ENCODE assay signal across 14 cellular contexts in genomic region chr13:44364601-44365000, GRCh38. TPM values are rescaled to one million over a fixed set of nuclear protein-coding genes. Genes with fewer than 3 reads are reported as not detected.
DNase-seq lines count a peak whose midpoint lies in the region; ATAC-seq lines count a peak whose summit lies in the region.
"Had no signal": no experiment of that assay in that cellular context is flagged by ENCODE, and none has a peak within 500 bp of the region (broad histone marks: within the 10 kb centered on the region; RNA-seq: fewer than 3 reads in every experiment).

No MANE protein-coding gene starts in this region.

- H3K36me3 ChIP-seq in MG63, result no peaks in the 10 kb centered on the region
- no peaks in the 10 kb centered on the region for H3K36me3 ChIP-seq in mesenchymal stem cell (ENCODE audit: control insufficient read depth in 1 of 2, insufficient read depth in 2 of 2, low read depth in 1 of 2, low read length in 2 of 2)
- H3K36me3 ChIP-seq: BE2C, esophagus squamous epithelium had no signal

- no peak overlapping the region for H3K23ac ChIP-seq in mesenchymal stem cell (ENCODE audit: low read length in 2 of 2)

- H2BK5ac ChIP-seq in mesenchymal stem cell (ENCODE audit: low read depth, low read length, poor library complexity, severe bottlenecking), result no peak overlapping the region

- no peak overlapping the region for H2BK15ac ChIP-seq in mesenchymal stem cell (ENCODE audit: low read depth, poor library complexity, severe bottlenecking)

- H4K8ac ChIP-seq in mesenchymal stem cell (ENCODE audit: low read length), result no peak overlapping the region

- no peak overlapping the region for H2AFZ ChIP-seq in mesenchymal stem cell (ENCODE audit: low read depth, low read length)

- peak; percentile 14 for DNase-seq in CD1c-positive myeloid dendritic cell (ENCODE audit: extremely low spot score)
- DNase-seq in MG63, result peak; percentile 12
- DNase-seq in epithelial cell of prostate (ENCODE audit: low read depth, low spot score), result no peak
- peak; percentile 68 for DNase-seq in mesenchymal stem cell
- DNase-seq in NCI-H446 (lab: John Stamatoyannopoulos, UW), result no peak
- no peak for DNase-seq in SK-N-DZ (ENCODE audit: low spot score)
- DNase-seq: activated CD8-positive, alpha-beta T cell treated with anti-CD3 and anti-CD28 coated beads for 36 hours; BE2C; esophagus squamous epithelium; NCI-H446 treated with DMSO at 0.1 percent for 48 hours; stimulated activated CD4-positive, alpha-beta T cell treated with anti-CD3 and anti-CD28 coated beads, Interleukin-15, amount 100 ng/mL, for 24 hours had no signal

- peak overlapping the region; percentile 64 for H3K27ac ChIP-seq in epithelial cell of prostate
- peak overlapping the region; percentile 9 for H3K27ac ChIP-seq in mesenchymal stem cell (ENCODE audit: low read length, poor library complexity, severe bottlenecking)

- H3K4me3 ChIP-seq in MG63 (no peak overlapping the region), mesenchymal stem cell (ENCODE audit: insufficient read depth in 1 of 2, low read depth in 1 of 2, low read length in 2 of 2) (no peak overlapping the region)
- H3K4me3 ChIP-seq: esophagus squamous epithelium had no signal

- H3K4me1 ChIP-seq in mesenchymal stem cell (ENCODE audit: control insufficient read depth, insufficient read depth, low read depth, low read length), result peaks cover 10% of the 10 kb centered on the region

- H2AK5ac ChIP-seq in mesenchymal stem cell (ENCODE audit: low read length, severe bottlenecking), result no peak overlapping the region

- H4K91ac ChIP-seq in mesenchymal stem cell (ENCODE audit: low read length), result no peak overlapping the region

- H3K4ac ChIP-seq in mesenchymal stem cell (ENCODE audit: low read depth in 1 of 2, low read length in 2 of 2), result peak overlapping the region in 1 of 2 experiments; percentile 57

- H3K4me2 ChIP-seq in mesenchymal stem cell (ENCODE audit: low read length, poor library complexity, severe bottlenecking), result no peak overlapping the region

- 1% methylated on average over 4 of the region's 4 CpGs for WGBS in mesenchymal stem cell

- no peaks in the 10 kb centered on the region for H3K9me3 ChIP-seq in MG63
- H3K9me3 ChIP-seq in mesenchymal stem cell (ENCODE audit: control insufficient read depth, low read length), result no peaks in the 10 kb centered on the region
- H3K9me3 ChIP-seq: BE2C, esophagus squamous epithelium had no signal

- no peak overlapping the region for H2BK120ac ChIP-seq in mesenchymal stem cell (ENCODE audit: low read depth, low read length)

- H3K9ac ChIP-seq in mesenchymal stem cell (ENCODE audit: low read length), result no peak overlapping the region

- no peak overlapping the region for H2BK12ac ChIP-seq in mesenchymal stem cell (ENCODE audit: low read length in 2 of 2)

- H3K79me1 ChIP-seq in mesenchymal stem cell (replicated peaks; ENCODE audit: low read length, poor library complexity, severe bottlenecking), result no peaks in the 10 kb centered on the region

- H3K14ac ChIP-seq in mesenchymal stem cell (ENCODE audit: low read length in 2 of 2), result no peak overlapping the region

- ATAC-seq in GM19023 (IDR thresholded peaks at IDR 0.05; ENCODE audit: unreplicated experiment), result no peak
- no peak for ATAC-seq in GM19467 (IDR thresholded peaks at IDR 0.05; ENCODE audit: unreplicated experiment)
- ATAC-seq: activated CD8-positive, alpha-beta T cell treated with anti-CD3 and anti-CD28 coated beads for 36 hours; stimulated activated effector memory CD8-positive, alpha-beta T cell treated with anti-CD3 and anti-CD28 coated beads, Interleukin-12 subunit alpha, Interleukin-12 subunit beta, amount 100 ng/mL, for 72 hours had no signal

- H3K27me3 ChIP-seq in MG63, result no peaks in the 10 kb centered on the region
- no peaks in the 10 kb centered on the region for H3K27me3 ChIP-seq in mesenchymal stem cell (ENCODE audit: control insufficient read depth in 1 of 2, insufficient read depth in 1 of 2, low read length in 2 of 2)
- H3K27me3 ChIP-seq: BE2C, esophagus squamous epithelium had no signal

- no peak overlapping the region for H3K18ac ChIP-seq in mesenchymal stem cell (ENCODE audit: low read depth in 1 of 2, low read length in 2 of 2)

RNA-seq across cellular contexts. Expression of gene SERP2, which starts 9.0 kb away (rescaled TPM):
- not detected in 2 replicates for total RNA-seq in MG63 (2014; rRNA removed; shearing (Covaris generic); ENCODE audit: low replicate concordance)
- 3.4 TPM for polyA plus RNA-seq in mesenchymal stem cell (2013, experiment 1 of 2)
- polyA plus RNA-seq in mesenchymal stem cell (2013, experiment 2 of 2), result 3.5 TPM
- polyA plus RNA-seq in SK-N-DZ (2014; cell fraction: cytosol; rRNA removed), result 15.8 and 19.4 TPM in 2 replicates
- polyA plus RNA-seq in SK-N-DZ (2014; cell fraction: nucleus; rRNA removed), result 15.5 and 19.2 TPM in 2 replicates

Comparison
In these comparisons a context has a peak if more than half of its experiments do, and no peak if none do; other contexts are left out.
1. DNase-seq: peak in CD1c-positive myeloid dendritic cell (single experiment), MG63 (single experiment) and mesenchymal stem cell (single experiment); none in epithelial cell of prostate (single experiment), NCI-H446 (0 of 2) and SK-N-DZ (single experiment).